ENCODE assay signal across 8 cellular contexts in the genomic region with DNA sequence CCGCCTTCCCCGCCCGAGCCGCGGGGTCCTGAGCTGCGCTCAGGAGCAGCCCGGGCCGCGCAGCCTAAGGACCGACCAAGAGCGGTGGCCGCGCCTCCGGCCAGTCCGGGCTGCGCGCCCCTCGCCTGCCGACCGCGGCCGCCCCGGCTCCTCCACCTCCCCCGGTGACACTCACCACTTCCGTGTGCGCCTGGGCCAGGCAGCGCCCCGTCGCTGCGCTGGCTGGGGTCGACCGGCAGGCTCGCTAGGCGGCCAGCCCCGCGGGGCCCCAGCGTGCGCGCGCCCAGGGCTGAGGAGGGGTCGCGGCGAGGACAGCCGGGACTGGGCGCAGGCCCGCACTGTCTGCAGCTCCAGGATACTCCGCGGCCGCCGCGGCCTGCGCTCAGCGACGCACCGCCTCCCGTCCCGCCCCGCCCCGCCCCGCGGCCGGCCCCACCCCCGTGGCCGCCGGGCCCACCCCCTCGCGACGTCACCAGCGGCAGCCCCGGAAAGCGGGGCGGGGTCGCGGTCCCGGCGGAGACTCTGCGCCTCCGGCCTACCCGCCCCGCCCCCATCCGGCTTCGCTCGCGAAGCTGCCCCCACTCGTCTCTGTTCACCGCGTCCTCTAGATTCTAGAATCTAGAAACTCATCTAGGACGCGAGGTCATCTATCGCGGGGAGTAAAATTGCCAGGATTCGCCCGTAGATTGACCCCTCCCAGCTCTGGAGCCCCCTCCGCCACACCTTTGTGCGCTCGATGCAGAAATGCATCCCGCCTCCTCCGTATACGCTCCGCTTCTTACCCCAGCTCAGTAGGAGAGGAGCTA. TPM values are rescaled to one million over a fixed set of nuclear protein-coding genes. Genes with fewer than 3 reads are reported as not detected.
A peak's percentile ranks its signal among the peaks of the same experiment; 100 is the strongest.
DNase-seq lines count a peak whose midpoint lies in the region; FAIRE-seq and TF ChIP-seq lines count a peak whose summit lies in the region.

A gene (minus strand): TSS at position 392 of the 806 bp plus-strand sequence. CDS start 80,285 bp downstream, outside the sequence.

- H3K36me3 Mint-ChIP-seq in Caco-2 (ENCODE audit: insufficient read depth, unreplicated experiment), result no peaks in the 10 kb centered on the region

- no peaks in the 10 kb centered on the region for H3K36me3 ChIP-seq in Caco-2 (ENCODE audit: control insufficient read depth, insufficient read depth, low read length)
- H3K36me3 ChIP-seq in NT2/D1 (ENCODE audit: insufficient read depth, insufficient read length, low read length), result no peaks in the 10 kb centered on the region
- H3K36me3 ChIP-seq in endothelial cell of umbilical vein (ENCODE audit: control insufficient read depth in 2 of 2, extremely low read depth in 1 of 2, insufficient read depth in 2 of 2, low read length in 2 of 2), result no peaks in the 10 kb centered on the region

- dilution Hi-C loops in endothelial cell of umbilical vein (cut with MboI; ENCODE audit: extremely low pct_ligation_motif_present, low sequenced_read_pairs), result no loop called here

- peak within 1 kb of the TSS; percentile 91 for H2AFZ ChIP-seq in endothelial cell of umbilical vein (ENCODE audit: low read depth, low read length)

- POLR2A ChIA-PET in Caco-2 (lab: Charles Lee), result interaction anchor here (0.6 to 0.8 kb wide), 5 partner anchors 10 to 453 kb away, joined by 3 to 9 read pairs (median 5); no protein-coding TSS in a partner anchor
- POLR2A ChIA-PET in endothelial cell of umbilical vein (lab: Charles Lee), result interaction anchor here (0.6 to 1.9 kb wide), 6 partner anchors 36 to 281 kb away, joined by 3 to 5 read pairs (median 3); no protein-coding TSS in a partner anchor

- peak within 1 kb of the TSS; percentile 39 for H3K27ac Mint-ChIP-seq in Caco-2 (ENCODE audit: unreplicated experiment)

- intact Hi-C loops in Caco-2 (cut with micrococcal nuclease; ENCODE audit: unreplicated experiment) (loop anchor here (1.0 to 5.0 kb wide), 5 partner anchors 16 to 105 kb away; no protein-coding TSS in a partner anchor), endothelial cell of umbilical vein (cut with micrococcal nuclease) (loop anchor here (1.0 to 10.0 kb wide), 8 partner anchors 33 to 702 kb away; a partner anchor contains a TSS)

- H3K4me1 Mint-ChIP-seq in Caco-2 (ENCODE audit: low read depth, unreplicated experiment), result no peaks in the 10 kb centered on the region

- H3K27me3 ChIP-seq in Caco-2 (replicated peaks; ENCODE audit: control insufficient read depth, insufficient read depth, low read length) (no peaks in the 10 kb centered on the region), NT2/D1 (ENCODE audit: insufficient read depth, insufficient read length) (peaks cover 41% of the 10 kb centered on the region), endothelial cell of umbilical vein (ENCODE audit: control insufficient read depth in 2 of 2, insufficient read depth in 2 of 2, low read length in 2 of 2) (no peaks in the 10 kb centered on the region)

- FAIRE-seq in endothelial cell of umbilical vein (lab: Jason Lieb, UNC), result peak; percentile 49

- no TSS peak for BruUV-seq in Caco-2 (replicated peaks; lab: Mats Ljungman, UMichigan)
- BruUV-seq in endothelial cell of umbilical vein (replicated peaks; lab: Mats Ljungman, UMichigan), result no TSS peak

- no peaks in the 10 kb centered on the region for H3K9me1 ChIP-seq in endothelial cell of umbilical vein (replicated peaks; ENCODE audit: control insufficient read depth, extremely low read depth, insufficient read depth, low read length)

- DNase-seq in Caco-2 (peak; percentile 71 to 84), GM20000 (ENCODE audit: low spot score) (peak; percentile 98), HS-5 (ENCODE audit: low read depth) (peak; percentile 29), NT2/D1 (ENCODE audit: low read depth, low spot score) (peak; percentile 78), endothelial cell of umbilical vein (ENCODE audit: low read depth, low spot score) (peak; percentile 76), middle frontal gyrus (ENCODE audit: extremely low spot score, low spot score) (peak; percentile 75)
- peak; percentile 89 for DNase-seq in activated CD8-positive, alpha-beta memory T cell treated with anti-CD3 and anti-CD28 coated beads, Interleukin-2, amount 50 U/mL, for 4 hours
- peak; percentile 76 to 84 for DNase-seq in stimulated activated CD8-positive, alpha-beta memory T cell treated with anti-CD3 and anti-CD28 coated beads, Interleukin-2, amount 100 ng/mL, for 1 hour (ENCODE audit: low read depth in 2 of 2)

- CTCF ChIA-PET in Caco-2 (lab: Charles Lee) (interaction anchor here (0.8 kb wide), 1 partner anchor 54 kb away, joined by 4 read pairs; no protein-coding TSS in a partner anchor), endothelial cell of umbilical vein (lab: Charles Lee) (interaction anchor here (0.7 to 2.2 kb wide), 15 partner anchors 11 to 721 kb away, joined by 3 to 11 read pairs (median 3); no protein-coding TSS in a partner anchor)

- no peaks in the 10 kb centered on the region for H3K4me1 ChIP-seq in Caco-2
- no peaks in the 10 kb centered on the region for H3K4me1 ChIP-seq in NT2/D1 (ENCODE audit: insufficient read depth, insufficient read length)
- H3K4me1 ChIP-seq in endothelial cell of umbilical vein (ENCODE audit: control insufficient read depth, extremely low read depth, insufficient read depth, low read length), result peaks cover 34% of the 10 kb centered on the region

- H3K27ac ChIP-seq in endothelial cell of umbilical vein (ENCODE audit: insufficient read depth, low read depth, low read length), result peak within 1 kb of the TSS; percentile 92

- H3K9me3 Mint-ChIP-seq in Caco-2 (ENCODE audit: unreplicated experiment), result no peaks in the 10 kb centered on the region

- peak within 1 kb of the TSS; percentile 95 for H3K4me2 ChIP-seq in endothelial cell of umbilical vein (ENCODE audit: insufficient read depth, low read length)

- no peaks in the 10 kb centered on the region for H3K9me3 ChIP-seq in Caco-2
- no peaks in the 10 kb centered on the region for H3K9me3 ChIP-seq in NT2/D1 (ENCODE audit: insufficient read depth, low read length)
- H3K9me3 ChIP-seq in endothelial cell of umbilical vein (replicated peaks; ENCODE audit: control insufficient read depth, insufficient read depth, low read length), result no peaks in the 10 kb centered on the region

- peak within 1 kb of the TSS; percentile 72 for H3K4me3 ChIP-seq in Caco-2 (ENCODE audit: low read depth, low read length)
- H3K4me3 ChIP-seq in NT2/D1 (ENCODE audit: insufficient read length, low read depth), result peak within 1 kb of the TSS; percentile 79
- peak within 1 kb of the TSS; percentile 79 to 94 (median 85) for H3K4me3 ChIP-seq in endothelial cell of umbilical vein (replicated peaks in 1 of 3; ENCODE audit: insufficient read depth in 1 of 3, low read depth in 1 of 3, low read length in 3 of 3)

- no peaks in the 10 kb centered on the region for H4K20me1 ChIP-seq in endothelial cell of umbilical vein (replicated peaks; ENCODE audit: control insufficient read depth, extremely low read depth, insufficient read depth, low read length)

- H3K4me3 Mint-ChIP-seq in Caco-2 (ENCODE audit: unreplicated experiment), result peak within 1 kb of the TSS; percentile 75

- no peak for TF ChIP-seq CTCF in Caco-2 (IDR thresholded peaks at IDR 0.05; ENCODE audit: insufficient read depth in 1 of 2, low read depth in 1 of 2, low read length in 1 of 2, severe bottlenecking in 1 of 2, unreplicated experiment in 1 of 2)
- TF ChIP-seq CTCF in GM20000 (IDR thresholded peaks at IDR 0.05; ENCODE audit: extremely low read depth, missing control alignments), result no peak
- TF ChIP-seq CTCF in endothelial cell of umbilical vein (IDR thresholded peaks at IDR 0.05; ENCODE audit: extremely low read depth in 1 of 2, insufficient read depth in 1 of 2, low read depth in 1 of 2, low read length in 2 of 2), result no peak

- peak within 1 kb of the TSS; percentile 86 for H3K9ac ChIP-seq in NT2/D1 (ENCODE audit: insufficient read length, low read depth)
- H3K9ac ChIP-seq in endothelial cell of umbilical vein (replicated peaks; ENCODE audit: extremely low read depth, insufficient read depth, low read length), result peak within 1 kb of the TSS; percentile 91

- no peaks in the 10 kb centered on the region for H3K27me3 Mint-ChIP-seq in Caco-2 (ENCODE audit: insufficient read depth, unreplicated experiment)

- peak; percentile 97 for TF ChIP-seq POLR2A in endothelial cell of umbilical vein (IDR thresholded peaks at IDR 0.05; ENCODE audit: low read depth, low read length)

- H3K79me2 ChIP-seq in endothelial cell of umbilical vein (ENCODE audit: control insufficient read depth, insufficient read depth, low read length), result peaks cover 48% of the 10 kb centered on the region

TF ChIP-seq in endothelial cell of umbilical vein, 7 proteins besides CTCF, POLR2A, EP300 and RAD21:
- TF ChIP-seq GATA2 (IDR thresholded peaks at IDR 0.05; ENCODE audit: insufficient read depth, insufficient read length, low read depth, low read length) (no peak), JUN (IDR thresholded peaks at IDR 0.05; ENCODE audit: borderline replicate concordance, insufficient read depth, insufficient read length, low read depth) (no peak), FOS (IDR thresholded peaks at IDR 0.05; ENCODE audit: borderline replicate concordance, insufficient read depth, low read length) (no peak), EZH2 (IDR thresholded peaks at IDR 0.05; ENCODE audit: borderline replicate concordance, low read depth, low read length, severe bottlenecking) (no peak), POLR2AphosphoS5 (IDR thresholded peaks at IDR 0.05; ENCODE audit: insufficient read depth, low read depth, low read length) (peak; percentile 83)
- TF ChIP-seq, protein P1, sequence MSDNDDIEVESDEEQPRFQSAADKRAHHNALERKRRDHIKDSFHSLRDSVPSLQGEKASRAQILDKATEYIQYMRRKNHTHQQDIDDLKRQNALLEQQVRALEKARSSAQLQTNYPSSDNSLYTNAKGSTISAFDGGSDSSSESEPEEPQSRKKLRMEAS (IDR thresholded peaks at IDR 0.05; ENCODE audit: insufficient read depth, insufficient read length), result no peak

RNA-seq across cellular contexts. Expression of the gene that starts here (rescaled TPM):
- total RNA-seq in Caco-2 (2022) (35.5 and 35.7 TPM in 2 replicates), endothelial cell of umbilical vein (152 and 177 TPM in 2 replicates)
- polyA plus RNA-seq in endothelial cell of umbilical vein, result 60.1 and 68.8 TPM in 2 replicates
- polyA plus RNA-seq in endothelial cell of umbilical vein (2011; cell fraction: cytosol; rRNA removed), result 75.4 and 89.5 TPM in 2 replicates
- polyA plus RNA-seq in endothelial cell of umbilical vein (2011; cell fraction: nucleus; rRNA removed), result 149 and 163 TPM in 2 replicates
- 128 and 187 TPM in 2 replicates for polyA plus RNA-seq in endothelial cell of umbilical vein (2012)
- 180 and 216 TPM in 2 replicates for polyA minus RNA-seq in endothelial cell of umbilical vein
- 36.5 TPM for polyA minus RNA-seq in endothelial cell of umbilical vein (2011; cell fraction: cytosol; rRNA and poly(A)+ RNA removed)
- polyA minus RNA-seq in endothelial cell of umbilical vein (2011; cell fraction: nucleus; rRNA and poly(A)+ RNA removed), result 174 and 238 TPM in 2 replicates

Comparison
In these comparisons a context has a peak if more than half of its experiments do, and no peak if none do; other contexts are left out.
1. Peak in every context shown above with its lines: DNase-seq, H3K4me3 ChIP-seq and H3K27ac ChIP-seq.
2. DNase-seq: peak in every context shown above with its lines; median percentile 98 in GM20000; 89 in activated CD8-positive, alpha-beta memory T cell treated with anti-CD3 and anti-CD28 coated beads, Interleukin-2, amount 50 U/mL, for 4 hours; 80 in stimulated activated CD8-positive, alpha-beta memory T cell treated with anti-CD3 and anti-CD28 coated beads, Interleukin-2, amount 100 ng/mL, for 1 hour; 78 in NT2/D1; 78 in Caco-2; 76 in endothelial cell of umbilical vein; 75 in middle frontal gyrus; 29 in HS-5.